ENCODE assay signal across 6 cellular contexts in genomic region chr12:53495903-53496751, GRCh38. TPM values are rescaled to one million over a fixed set of nuclear protein-coding genes. Genes with fewer than 3 reads are reported as not detected.
A peak's percentile ranks its signal among the peaks of the same experiment; 100 is the strongest.
DNase-seq lines count a peak whose midpoint lies in the region; ATAC-seq and TF ChIP-seq lines count a peak whose summit lies in the region.

No MANE protein-coding gene starts in this region.

- no peak for TF ChIP-seq POLR2A in erythroblast (IDR thresholded peaks at IDR 0.05; ENCODE audit: low read length)

- intact Hi-C loops in PC-3 (cut with micrococcal nuclease), result no loop called here

- TF ChIP-seq CTCF in LNCaP clone FGC (IDR thresholded peaks at IDR 0.05; ENCODE audit: control insufficient read depth, extremely low read depth, insufficient read depth) (no peak), PC-3 (conservative IDR thresholded peaks at IDR 0.05; ENCODE audit: low read depth, low read length) (no peak)

- H3K9me3 ChIP-seq in skeletal muscle satellite cell (replicated peaks; ENCODE audit: low read length) (no peaks in the 10 kb centered on the region), PC-3 (ENCODE audit: low read length) (no peaks in the 10 kb centered on the region)

- H2AFZ ChIP-seq in PC-3 (ENCODE audit: low read length), result no peak overlapping the region

- no TSS peak for BruUV-seq in PC-3 (replicated peaks; lab: Mats Ljungman, UMichigan)

- H3F3A ChIP-seq in PC-3 (ENCODE audit: low read length, unreplicated experiment), result no peaks in the 10 kb centered on the region

- no peak for ATAC-seq in PC-3

- no peak overlapping the region for H3K27ac ChIP-seq in PC-3 (ENCODE audit: low read length)

- H3K9me2 ChIP-seq in PC-3 (replicated peaks; ENCODE audit: low read length), result no peaks in the 10 kb centered on the region

- H3K4me3 ChIP-seq in LNCaP clone FGC (ENCODE audit: low read depth, low read length), result peak overlapping the region; percentile 19
- peak overlapping the region; percentile 17 for H3K4me3 ChIP-seq in skeletal muscle satellite cell (ENCODE audit: low read length)
- H3K4me3 ChIP-seq in PC-3 (ENCODE audit: low read length), result no peak overlapping the region

- no peaks in the 10 kb centered on the region for H4K20me1 ChIP-seq in PC-3 (ENCODE audit: low read length)

- CTCF ChIA-PET in PC-3 (lab: Charles Lee), result no interaction called here

- POLR2A ChIA-PET in PC-3 (lab: Charles Lee; ENCODE audit: unreplicated experiment), result no interaction called here

- peak; percentile 46 for DNase-seq in LNCaP clone FGC (ENCODE audit: low read depth)
- peak; percentile 56 to 57 for DNase-seq in erythroblast (lab: John Stamatoyannopoulos, UW)
- no peak for DNase-seq in PC-3
- no peak for DNase-seq in NCI-H446 (lab: John Stamatoyannopoulos, UW)
- no peak for DNase-seq in NCI-H1092 (lab: John Stamatoyannopoulos, UW)

- H3K36me3 ChIP-seq in skeletal muscle satellite cell (ENCODE audit: insufficient read depth, low read length) (no peaks in the 10 kb centered on the region), PC-3 (ENCODE audit: low read depth, low read length) (no peaks in the 10 kb centered on the region)

- H3K9ac ChIP-seq in skeletal muscle satellite cell (ENCODE audit: low read depth, low read length) (peak overlapping the region; percentile 12), PC-3 (ENCODE audit: low read length) (no peak overlapping the region)

- no peaks in the 10 kb centered on the region for H3K79me2 ChIP-seq in PC-3 (ENCODE audit: low read length)

- H3K4me1 ChIP-seq in skeletal muscle satellite cell (ENCODE audit: control insufficient read depth, insufficient read depth, low read length) (peaks cover 45% of the 10 kb centered on the region), PC-3 (ENCODE audit: insufficient read depth, low read length) (peaks cover 16% of the 10 kb centered on the region)

- no peaks in the 10 kb centered on the region for H3K27me3 ChIP-seq in skeletal muscle satellite cell (ENCODE audit: control insufficient read depth, insufficient read depth, low read length)
- H3K27me3 ChIP-seq in PC-3 (ENCODE audit: low read length), result no peaks in the 10 kb centered on the region

- H3K4me2 ChIP-seq in skeletal muscle satellite cell (ENCODE audit: low read length) (peak overlapping the region; percentile 62), PC-3 (ENCODE audit: low read length) (no peak overlapping the region)

RNA-seq across cellular contexts. Expression of gene MAP3K12, which starts 3.1 kb away (rescaled TPM):
- total RNA-seq in skeletal muscle satellite cell (2012; rRNA removed), result 17.5 and 24.8 TPM in 2 replicates
- 8.5 and 9.6 TPM in 2 replicates for total RNA-seq in PC-3 (2014; rRNA removed)

RNA-seq across cellular contexts. Expression of gene TARBP2, which starts 5.0 kb away (rescaled TPM):
- total RNA-seq in skeletal muscle satellite cell (2012; rRNA removed), result 40.8 and 44.3 TPM in 2 replicates
- 82.0 and 98.9 TPM in 2 replicates for total RNA-seq in PC-3 (2014; rRNA removed)

RNA-seq across cellular contexts. Expression of gene NPFF, which starts 11.2 kb away (rescaled TPM):
- not detected in 2 replicates for total RNA-seq in skeletal muscle satellite cell (2012; rRNA removed)
- total RNA-seq in PC-3 (2014; rRNA removed), result not detected in 2 replicates

RNA-seq across cellular contexts. Expression of gene PCBP2, which starts 44.2 kb away (rescaled TPM):
- total RNA-seq in skeletal muscle satellite cell (2012; rRNA removed), result 194 and 224 TPM in 2 replicates
- total RNA-seq in PC-3 (2014; rRNA removed), result 204 and 306 TPM in 2 replicates

RNA-seq across cellular contexts. Expression of gene PRR13, which starts 54.6 kb away (rescaled TPM):
- 76.4 and 79.6 TPM in 2 replicates for total RNA-seq in skeletal muscle satellite cell (2012; rRNA removed)
- 54.2 and 60.9 TPM in 2 replicates for total RNA-seq in PC-3 (2014; rRNA removed)

Comparison
In these comparisons a context has a peak if more than half of its experiments do, and no peak if none do; other contexts are left out.
1. DNase-seq: peak in LNCaP clone FGC (single experiment) and erythroblast (2 of 2); none in PC-3 (single experiment), NCI-H446 (0 of 2) and NCI-H1092 (single experiment).